9 cellular contexts compared by ENCODE assay signal in the genomic region with DNA sequence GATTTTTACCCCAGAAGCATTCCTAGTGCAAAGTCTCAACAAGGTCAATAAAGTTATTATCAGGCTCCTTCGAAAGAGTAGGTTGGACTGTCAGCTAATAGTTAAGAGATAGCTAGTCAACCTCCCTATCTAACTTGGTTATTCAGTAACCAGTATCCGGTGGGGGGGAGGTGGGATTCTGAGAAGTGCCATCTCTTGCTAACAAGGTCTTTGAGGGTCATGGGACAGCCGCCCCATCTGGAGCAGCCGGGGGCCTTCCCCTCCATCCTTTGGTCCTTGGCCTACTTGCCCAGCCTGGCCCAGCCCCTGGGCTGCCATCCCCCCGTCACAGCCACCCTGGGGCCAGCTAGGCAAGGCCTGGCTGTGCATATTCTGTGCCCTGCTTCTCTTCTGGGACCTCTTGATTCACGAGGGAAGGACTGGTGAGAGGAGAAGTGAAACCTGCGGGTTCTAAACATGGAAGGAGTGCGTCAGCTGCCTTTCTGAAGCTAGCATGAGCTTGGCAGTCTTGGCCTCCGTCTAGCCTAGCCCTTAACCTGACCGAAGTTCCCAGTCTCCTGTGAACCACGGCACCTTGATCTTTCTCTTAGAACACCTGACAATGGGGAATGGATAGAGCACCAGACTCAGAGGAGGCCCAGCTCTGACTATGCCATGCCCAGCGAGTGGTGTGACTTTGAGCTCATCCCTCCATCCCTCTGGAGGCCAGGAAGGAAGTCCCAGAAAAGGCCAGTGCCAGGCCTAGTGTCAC. TPM values are rescaled to one million over a fixed set of nuclear protein-coding genes. Genes with fewer than 3 reads are reported as not detected.
DNase-seq lines count a peak whose midpoint lies in the region; ATAC-seq, FAIRE-seq and TF ChIP-seq lines count a peak whose summit lies in the region.
"Had no signal": no experiment of that assay in that cellular context is flagged by ENCODE, and none has a peak within 500 bp of the region (broad histone marks: within the 10 kb centered on the region; RNA-seq: fewer than 3 reads in every experiment).

No MANE protein-coding gene starts in this region.

- H3K9me3 ChIP-seq in tibial nerve (no peaks in the 10 kb centered on the region), MG63 (no peaks in the 10 kb centered on the region)

- no peak for TF ChIP-seq CTCF in tibial nerve (IDR thresholded peaks at IDR 0.05)

- H3K27me3 ChIP-seq in tibial nerve, result no peaks in the 10 kb centered on the region
- no peaks in the 10 kb centered on the region for H3K27me3 ChIP-seq in MG63

- 75 to 83% methylated on average over 11 to 12 of the region's 12 CpGs for WGBS in tibial nerve, 2 donors

- no peak overlapping the region for H3K4me3 ChIP-seq in tibial nerve
- no peak overlapping the region for H3K4me3 ChIP-seq in MG63

- peak in 1 of 2 donors; percentile 61 for TF ChIP-seq EP300 in tibial nerve (IDR thresholded peaks at IDR 0.05)

- no peak for FAIRE-seq in urothelium cell line (lab: Jason Lieb, UNC)

- H3K27ac ChIP-seq in caudate nucleus (ENCODE audit: low read depth, low read length), result peak overlapping the region; percentile 72
- H3K27ac ChIP-seq in tibial nerve, result peak overlapping the region in 3 of 4 donors; percentile 52 to 63 (median 59)

- H3K36me3 ChIP-seq in tibial nerve (no peaks in the 10 kb centered on the region), MG63 (no peaks in the 10 kb centered on the region)

- H3K4me1 ChIP-seq in tibial nerve, result peaks cover 0 to 19% (median 9%) of the 10 kb centered on the region in 4 donors

- TF ChIP-seq POLR2A in tibial nerve (IDR thresholded peaks at IDR 0.05), result no peak

- DNase-seq in caudate nucleus (lab: John Stamatoyannopoulos, UW), result peak in 6 of 61 donors; percentile 11 to 32 (median 24)
- peak in 1 of 2 donors; percentile 24 for DNase-seq in tibial nerve (ENCODE audit: low spot score in 2 of 2)
- DNase-seq in activated naive CD4-positive, alpha-beta T cell treated with anti-CD3 and anti-CD28 coated beads, Interleukin-2, amount 50 U/mL, for 16 hours, result no peak
- DNase-seq in MG63, result no peak
- DNase-seq in activated CD4-positive, alpha-beta T cell treated with anti-CD3 and anti-CD28 coated beads for 48 hours, result no peak
- no peak for DNase-seq in urothelium cell line (ENCODE audit: low spot score)

- ATAC-seq in GM19328 (IDR thresholded peaks at IDR 0.05; ENCODE audit: unreplicated experiment) (peak; percentile 89), HG03103 (IDR thresholded peaks at IDR 0.05; ENCODE audit: low read depth, unreplicated experiment) (peak; percentile 84)
- ATAC-seq: left colon had no signal

RNA-seq across cellular contexts. Expression of a gene that starts 9.3 kb away (rescaled TPM):
- 10 to 100 TPM in 1 of 4 donors, 1 to 10 TPM in 3; 3.9 to 11.4 (median 7.2) TPM for total RNA-seq in tibial nerve
- total RNA-seq in MG63 (2014; rRNA removed; shearing (Covaris generic); ENCODE audit: low replicate concordance), result 0.07 and 0.79 TPM in 2 replicates

RNA-seq across cellular contexts. Expression of a gene that starts 39.0 kb away (rescaled TPM):
- total RNA-seq in tibial nerve, result 10 to 100 TPM; 17.2 to 30.6 (median 20.7) TPM
- 27.7 and 31.6 TPM in 2 replicates for total RNA-seq in MG63 (2014; rRNA removed; shearing (Covaris generic); ENCODE audit: low replicate concordance)
